In the genomic region with DNA sequence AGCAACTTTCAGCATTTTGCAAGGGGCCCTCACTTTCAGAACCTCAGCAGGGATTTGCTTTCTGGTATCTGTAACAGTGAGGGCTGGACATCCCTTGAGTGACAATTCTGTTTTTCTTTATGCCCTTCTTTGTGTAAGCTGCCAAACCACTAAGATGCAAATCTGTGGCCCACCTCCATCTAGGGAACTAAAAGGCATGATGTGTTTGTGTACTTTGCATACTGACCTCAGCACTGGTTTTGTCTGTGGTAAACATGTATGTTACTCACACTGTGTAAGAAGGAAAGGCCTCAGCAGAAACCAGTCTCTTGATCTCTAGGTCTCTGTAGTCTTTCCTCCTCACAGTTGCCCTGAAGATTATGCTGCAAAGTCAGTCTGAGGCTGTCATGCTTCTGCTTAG, we compare ENCODE assay signal across 11 cellular contexts.
A peak's percentile ranks its signal among the peaks of the same experiment; 100 is the strongest.
DNase-seq lines count a peak whose midpoint lies in the region; ATAC-seq lines count a peak whose summit lies in the region.
"Had no signal": no experiment of that assay in that cellular context is flagged by ENCODE, and none has a peak within 500 bp of the region (broad histone marks: within the 10 kb centered on the region; RNA-seq: fewer than 3 reads in every experiment).

No MANE protein-coding gene starts in this region.

- H3K9me3 Mint-ChIP-seq in T-cell = peaks cover 3 to 14% (median 4%) of the 10 kb centered on the region in 3 donors

- no peaks in the 10 kb centered on the region for H3K36me3 Mint-ChIP-seq in T-cell

- no peak overlapping the region for H3K4me3 Mint-ChIP-seq in T-cell

- no peak overlapping the region for H3K27ac Mint-ChIP-seq in T-cell

- no peaks in the 10 kb centered on the region for H3K4me1 Mint-ChIP-seq in T-cell

- POLR2A ChIA-PET in T-cell (lab: Charles Lee) = no interaction called here

- ATAC-seq in GM18520 (IDR thresholded peaks at IDR 0.05; ENCODE audit: unreplicated experiment) (peak; percentile 99), GM21529 (IDR thresholded peaks at IDR 0.05; ENCODE audit: unreplicated experiment) (peak; percentile 99), HG03159 (IDR thresholded peaks at IDR 0.05; ENCODE audit: unreplicated experiment) (peak; percentile 99), T-cell (replicated peaks in 1 of 4) (no peak)

- H3K27ac ChIP-seq in epithelial cell of prostate = no peak overlapping the region
- H3K27ac ChIP-seq: HL-60, ovary had no signal

- peaks cover 7 to 25% of the 10 kb centered on the region in 2 donors for H3K27me3 Mint-ChIP-seq in T-cell

- CTCF ChIA-PET in T-cell (lab: Charles Lee) = no interaction called here

- DNase-seq in epithelial cell of prostate (ENCODE audit: low read depth, low spot score) (peak; percentile 68), iPS-NIHi11 (ENCODE audit: low spot score) (no peak), NCI-H2171 (lab: John Stamatoyannopoulos, UW) (no peak), T-cell (no peak)
- DNase-seq in stimulated activated CD8-positive, alpha-beta memory T cell treated with anti-CD3 and anti-CD28 coated beads, Interleukin-4, amount 100 ng/mL, for 48 hours = no peak
- DNase-seq: NCI-H1694 treated with DMSO at 0.1 percent for 48 hours, ovary had no signal

Comparison
In these comparisons a context has a peak if more than half of its experiments do, and no peak if none do; other contexts are left out.
1. ATAC-seq: peak in GM18520 (single experiment), GM21529 (single experiment) and HG03159 (single experiment); none in T-cell (0 of 4).